Comparison of ENCODE assay signal across 12 cellular contexts in the genomic region with DNA sequence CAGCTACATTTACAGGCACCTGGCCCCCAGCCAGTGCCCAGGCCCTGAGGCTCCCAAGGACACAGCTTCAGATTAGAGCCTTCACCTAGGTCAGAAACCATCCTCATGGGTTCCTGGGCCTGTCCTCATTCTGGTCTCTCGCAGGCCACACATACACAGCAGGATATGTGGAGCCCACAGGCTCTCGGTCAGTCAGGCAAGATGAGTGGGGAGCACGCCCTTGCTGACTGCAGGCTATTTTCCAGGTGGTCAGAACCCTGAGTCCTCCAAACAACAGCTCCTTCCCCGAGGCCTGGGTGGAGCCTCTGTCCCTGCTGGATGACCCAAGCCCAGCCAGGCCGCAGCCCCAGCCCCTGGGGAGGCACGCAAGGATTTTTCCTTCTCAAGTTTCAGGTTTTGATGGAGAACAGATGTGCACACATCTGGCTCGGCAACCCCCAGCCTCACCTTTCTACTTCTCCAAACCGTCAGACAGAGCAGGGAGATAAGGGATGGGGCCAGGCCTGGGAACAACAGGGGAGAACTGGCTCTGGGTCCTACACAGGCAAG. TPM values are rescaled to one million over a fixed set of nuclear protein-coding genes. Genes with fewer than 3 reads are reported as not detected.
DNase-seq lines count a peak whose midpoint lies in the region; ATAC-seq and TF ChIP-seq lines count a peak whose summit lies in the region.
"Had no signal": no experiment of that assay in that cellular context is flagged by ENCODE, and none has a peak within 500 bp of the region (broad histone marks: within the 10 kb centered on the region; RNA-seq: fewer than 3 reads in every experiment).

No MANE protein-coding gene starts in this region.

- H3K27ac ChIP-seq in cardiac muscle cell (peak overlapping the region; percentile 52), iPS-20b (ENCODE audit: low read length) (no peak overlapping the region), vagina (peak overlapping the region; percentile 72)

- H3K9me3 Mint-ChIP-seq in stimulated activated naive B cell treated with anti-CD40 and anti-IgM and Interleukin-4, amounts not matched to agents 10 μg/mL and 1 μg/mL and 100 μg/mL, for 72 hours = no peaks in the 10 kb centered on the region
- H3K9me3 Mint-ChIP-seq: naive thymus-derived CD8-positive, alpha-beta T cell had no signal

- peaks cover 0 to 31% of the 10 kb centered on the region in 2 donors for H3K27me3 Mint-ChIP-seq in stimulated activated naive B cell treated with anti-CD40 and anti-IgM and Interleukin-4, amounts not matched to agents 10 μg/mL and 1 μg/mL and 100 μg/mL, for 72 hours

- H3K4me3 ChIP-seq in cardiac muscle cell (no peak overlapping the region), astrocyte of the spinal cord (ENCODE audit: low read depth, low read length) (peak overlapping the region; percentile 27), iPS-20b (ENCODE audit: low read length) (peak overlapping the region; percentile 63; the same call in 1 of the 2 replicates), vagina (no peak overlapping the region)

- no peak for ATAC-seq in GM21447 (IDR thresholded peaks at IDR 0.05; ENCODE audit: unreplicated experiment)
- ATAC-seq in stimulated activated naive B cell treated with anti-CD40 and anti-IgM and Interleukin-4, amounts not matched to agents 10 μg/mL and 1 μg/mL and 100 μg/mL, for 72 hours (replicated peaks) = no peak
- ATAC-seq: naive thymus-derived CD8-positive, alpha-beta T cell had no signal

- no peaks in the 10 kb centered on the region for H3K36me3 Mint-ChIP-seq in stimulated activated naive B cell treated with anti-CD40 and anti-IgM and Interleukin-4, amounts not matched to agents 10 μg/mL and 1 μg/mL and 100 μg/mL, for 72 hours
- H3K36me3 Mint-ChIP-seq: naive thymus-derived CD8-positive, alpha-beta T cell had no signal

- H3K36me3 ChIP-seq in cardiac muscle cell (no peaks in the 10 kb centered on the region), iPS-20b (ENCODE audit: insufficient read depth, low read depth, low read length) (no peaks in the 10 kb centered on the region), vagina (no peaks in the 10 kb centered on the region)

- TF ChIP-seq CTCF in cardiac muscle cell (IDR thresholded peaks at IDR 0.05; ENCODE audit: low read depth, low read length) (no peak), astrocyte of the spinal cord (IDR thresholded peaks at IDR 0.05; ENCODE audit: low read depth, low read length) (no peak), vagina (IDR thresholded peaks at IDR 0.05) (no peak)

- in situ Hi-C loops in astrocyte of the spinal cord (cut with HindIII; ENCODE audit: low sequenced_read_pairs) = no loop called here

- H3K27ac Mint-ChIP-seq in stimulated activated naive B cell treated with anti-CD40 and anti-IgM and Interleukin-4, amounts not matched to agents 10 μg/mL and 1 μg/mL and 100 μg/mL, for 72 hours = no peak overlapping the region
- H3K27ac Mint-ChIP-seq: naive thymus-derived CD8-positive, alpha-beta T cell had no signal

- DNase-seq in cardiac muscle cell (ENCODE audit: low read depth in 1 of 2, low spot score in 1 of 2) = peak; percentile 39 to 63
- no peak for DNase-seq in cardiac septum (ENCODE audit: low spot score)
- DNase-seq in astrocyte of the spinal cord (ENCODE audit: low read depth, low spot score) = peak; percentile 87
- DNase-seq in vagina (ENCODE audit: extremely low spot score in 2 of 2) = no peak
- no peak for DNase-seq in DMS114 treated with DMSO at 0.1 percent for 48 hours (lab: John Stamatoyannopoulos, UW; ENCODE audit: unreplicated experiment)
- DNase-seq in stimulated activated naive B cell treated with anti-CD40 and anti-IgM and Interleukin-4, amounts not matched to agents 10 μg/mL and 1 μg/mL and 100 μg/mL, for 72 hours = no peak
- DNase-seq: naive thymus-derived CD8-positive, alpha-beta T cell; NCI-H187 treated with DMSO at 0.1 percent for 48 hours; stimulated activated naive CD4-positive, alpha-beta T cell treated with Interleukin-2 at 50 U/mL for 16 hours had no signal

- H3K4me3 Mint-ChIP-seq in stimulated activated naive B cell treated with anti-CD40 and anti-IgM and Interleukin-4, amounts not matched to agents 10 μg/mL and 1 μg/mL and 100 μg/mL, for 72 hours = no peak overlapping the region
- H3K4me3 Mint-ChIP-seq: naive thymus-derived CD8-positive, alpha-beta T cell had no signal

- TF ChIP-seq POLR2A in vagina (IDR thresholded peaks at IDR 0.05) = no peak

- no peak overlapping the region; the same call in 1 of the 2 replicates for H3K9ac ChIP-seq in iPS-20b (ENCODE audit: low read depth, low read length)

- H3K4me1 ChIP-seq in cardiac muscle cell (ENCODE audit: low read depth) = peaks cover 40% of the 10 kb centered on the region
- H3K4me1 ChIP-seq in iPS-20b (ENCODE audit: insufficient read depth, low read length) = peaks cover 27% of the 10 kb centered on the region
- H3K4me1 ChIP-seq in vagina = peaks cover 53% of the 10 kb centered on the region

- intact Hi-C loops in cardiac septum (cut with DNase I) = no loop called here
- intact Hi-C loops in vagina (cut with DNase I) = no loop called here

- H3K4me1 Mint-ChIP-seq in stimulated activated naive B cell treated with anti-CD40 and anti-IgM and Interleukin-4, amounts not matched to agents 10 μg/mL and 1 μg/mL and 100 μg/mL, for 72 hours = no peaks in the 10 kb centered on the region

- H3K27me3 ChIP-seq in cardiac muscle cell (no peaks in the 10 kb centered on the region), iPS-20b (ENCODE audit: insufficient read depth, low read length) (0 out of 2 replicates have a peak, but pooled peaks cover 6% of the 10 kb centered on the region), vagina (no peaks in the 10 kb centered on the region)

- no peaks in the 10 kb centered on the region for H3K9me3 ChIP-seq in cardiac muscle cell (ENCODE audit: low read depth)
- H3K9me3 ChIP-seq in iPS-20b (ENCODE audit: insufficient read depth, low read depth, low read length) = no peaks in the 10 kb centered on the region
- H3K9me3 ChIP-seq in vagina = no peaks in the 10 kb centered on the region

RNA-seq across cellular contexts. Expression of a gene that starts 1.6 kb away (rescaled TPM):
- 32.5 and 49.6 TPM in 2 replicates for total RNA-seq in cardiac muscle cell
- 38.6 and 55.5 TPM in 2 replicates for polyA plus RNA-seq in cardiac muscle cell
- 0.13 TPM for total RNA-seq in cardiac septum
- 0.98 TPM for total RNA-seq in vagina
- total RNA-seq: endothelial cell of umbilical vein; naive thymus-derived CD8-positive, alpha-beta T cell had no signal
- polyA plus RNA-seq: endothelial cell of umbilical vein; naive thymus-derived CD8-positive, alpha-beta T cell had no signal

RNA-seq across cellular contexts. Expression of a gene that starts 27.4 kb away (rescaled TPM):
- total RNA-seq in cardiac muscle cell = 1.6 and 4.1 TPM in 2 replicates
- 0.25 and 0.44 TPM in 2 replicates for polyA plus RNA-seq in cardiac muscle cell
- total RNA-seq in cardiac septum = 16.2 TPM
- 208 TPM for total RNA-seq in vagina
- total RNA-seq: endothelial cell of umbilical vein; naive thymus-derived CD8-positive, alpha-beta T cell had no signal
- polyA plus RNA-seq: endothelial cell of umbilical vein; naive thymus-derived CD8-positive, alpha-beta T cell had no signal

RNA-seq across cellular contexts. Expression of a gene that starts 35.2 kb away (rescaled TPM):
- total RNA-seq in cardiac muscle cell (2.3 and 9.5 TPM in 2 replicates), cardiac septum (not detected), vagina (not detected)
- polyA plus RNA-seq in cardiac muscle cell = 3.1 and 6.2 TPM in 2 replicates
- total RNA-seq: endothelial cell of umbilical vein; naive thymus-derived CD8-positive, alpha-beta T cell had no signal
- polyA plus RNA-seq: endothelial cell of umbilical vein; naive thymus-derived CD8-positive, alpha-beta T cell had no signal

Comparison
In these comparisons a context has a peak if more than half of its experiments do, and no peak if none do; other contexts are left out.
1. DNase-seq: peak in cardiac muscle cell (2 of 2) and astrocyte of the spinal cord (single experiment); none in cardiac septum (single experiment), vagina (0 of 2), DMS114 treated with DMSO at 0.1 percent for 48 hours (single experiment) and stimulated activated naive B cell treated with anti-CD40 and anti-IgM and Interleukin-4, amounts not matched to agents 10 μg/mL and 1 μg/mL and 100 μg/mL, for 72 hours (single experiment).
2. RNA of a gene that starts 1.6 kb away (total RNA-seq): 32.5 to 49.6 TPM in cardiac muscle cell; 0.98 TPM in vagina (single experiment) and 0.13 TPM in cardiac septum (single experiment); every median in the first group is over 10 times any median in the second.
3. H3K4me3 ChIP-seq: peak in astrocyte of the spinal cord (single experiment) and iPS-20b (single experiment); none in cardiac muscle cell (single experiment) and vagina (0 of 2).
4. RNA of a gene that starts 27.4 kb away (total RNA-seq): 208 TPM in vagina (single experiment); 16.2 TPM in cardiac septum (single experiment) and 1.6 to 4.1 TPM in cardiac muscle cell; every median in the first group is over 10 times any median in the second.